Comparison of ENCODE assay signal across 16 cellular contexts in genomic region chr10:124993345-124993708, GRCh38.
"Had no signal": no experiment of that assay in that cellular context is flagged by ENCODE, and none has a peak within 500 bp of the region (broad histone marks: within the 10 kb centered on the region; RNA-seq: fewer than 3 reads in every experiment).

No MANE protein-coding gene starts in this region.

- ATAC-seq: activated CD8-positive, alpha-beta T cell treated with anti-CD3 and anti-CD28 coated beads, Interleukin-2, amount 10 ng/mL, durations not matched to agents 7 days and 5 days; body of pancreas; left lobe of liver; SK-N-SH treated with all-trans-retinoic acid at 6 μM for 48 hours had no signal

- H3K4me3 ChIP-seq: adrenal gland, body of pancreas, gastroesophageal sphincter, pancreas, transverse colon had no signal

- H3K9me3 ChIP-seq: adrenal gland, body of pancreas, gastroesophageal sphincter, pancreas, transverse colon had no signal

- DNase-seq: activated CD4-positive, alpha-beta T cell treated with anti-CD3 and anti-CD28 coated beads, Interleukin-2, amount 10 ng/mL, durations not matched to agents 24 days and 14 days; activated CD8-positive, alpha-beta memory T cell treated with anti-CD3 and anti-CD28 coated beads, Interleukin-2, amount 50 U/mL, for 4 hours; activated CD8-positive, alpha-beta T cell treated with anti-CD3 and anti-CD28 coated beads, Interleukin-2, amount 10 ng/mL, durations not matched to agents 7 days and 5 days; activated effector memory CD4-positive, alpha-beta T cell treated with anti-CD3 and anti-CD28 coated beads, Interleukin-2, amount 50 U/mL, for 16 hours; dermis blood vessel endothelial cell; SHP77; stimulated activated CD4-positive, alpha-beta T cell treated with anti-CD3 and anti-CD28 coated beads, Interleukin-1b, Interleukin-23, amount 100 ng/mL, for 48 hours; T-helper 1 cell; transverse colon; WERI-Rb-1 had no signal

- H3K4me1 ChIP-seq: body of pancreas, pancreas, transverse colon had no signal

- H3K27ac ChIP-seq: body of pancreas, pancreas, transverse colon, WERI-Rb-1 had no signal

- H3K27me3 ChIP-seq: adrenal gland, body of pancreas, gastroesophageal sphincter, pancreas, transverse colon had no signal
